ENCODE assay signal across 9 cellular contexts in the genomic region with DNA sequence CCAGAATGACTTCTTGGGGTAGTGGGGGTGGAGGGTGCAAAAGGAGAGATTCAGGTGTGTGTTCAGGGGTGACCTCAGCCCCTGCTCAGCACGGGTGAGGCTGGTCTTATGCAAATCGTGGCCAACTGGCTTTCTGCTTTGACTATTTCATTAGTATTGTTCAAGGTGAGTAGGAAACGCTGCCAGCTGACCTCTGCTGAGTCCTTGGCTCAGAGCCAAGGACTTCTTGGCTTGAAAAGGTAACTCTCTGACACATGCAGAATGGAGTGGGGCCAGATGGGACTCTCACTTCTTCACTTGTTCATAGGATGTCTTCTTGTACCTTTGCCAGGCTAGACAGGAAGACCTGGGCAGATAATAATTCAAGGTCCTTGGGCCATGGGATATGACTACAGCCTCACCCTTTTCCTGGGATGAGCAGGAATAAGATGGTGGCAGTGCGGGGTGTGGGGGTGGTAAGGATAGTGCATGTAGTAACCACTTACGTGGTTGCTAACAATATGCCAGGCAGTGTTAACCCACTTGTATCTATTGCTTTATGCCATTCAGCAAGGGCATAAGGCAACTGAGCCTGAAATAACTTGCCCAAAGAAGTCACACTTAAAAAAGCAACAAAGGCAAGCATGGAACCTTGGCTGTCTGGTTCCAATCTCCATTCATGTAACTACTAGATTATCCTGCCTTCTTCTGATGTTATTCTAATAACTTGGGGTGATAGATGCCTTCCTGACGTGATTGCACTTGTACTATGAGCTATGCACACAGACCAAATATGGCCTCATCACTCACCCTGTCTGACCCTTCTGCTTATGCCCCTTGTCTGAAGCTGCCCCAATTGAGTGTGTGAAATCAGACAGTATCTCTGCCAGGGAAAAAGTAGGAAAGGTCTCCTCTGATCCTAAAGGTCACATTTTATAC.
DNase-seq lines count a peak whose midpoint lies in the region; ATAC-seq and TF ChIP-seq lines count a peak whose summit lies in the region.
"Had no signal": no experiment of that assay in that cellular context is flagged by ENCODE, and none has a peak within 500 bp of the region (broad histone marks: within the 10 kb centered on the region; RNA-seq: fewer than 3 reads in every experiment).

No MANE protein-coding gene starts in this region.

- H3K4me1 ChIP-seq in foreskin keratinocyte (peaks cover 4% of the 10 kb centered on the region), transverse colon (peaks cover 0 to 23% (median 4%) of the 10 kb centered on the region in 4 donors)

- H3K36me3 ChIP-seq in transverse colon = no peaks in the 10 kb centered on the region

- in situ Hi-C loops in transverse colon (cut with MboI; ENCODE audit: low pct_ligation_motif_present in 1 of 4, low pct_unique_long_range_greater_than_20kb in 1 of 4, low sequenced_read_pairs in 3 of 4) = no loop called here

- intact Hi-C loops in transverse colon (cut with DNase I; ENCODE audit: low total_unique reads) = loop anchor here (5.0 kb wide), 1 partner anchor 1161 kb away; no protein-coding TSS in a partner anchor

- H3K4me3 ChIP-seq in transverse colon = no peak overlapping the region

- ATAC-seq in foreskin keratinocyte = peak; percentile 49

- no peak for TF ChIP-seq CTCF in foreskin keratinocyte (conservative IDR thresholded peaks at IDR 0.05)
- no peak for TF ChIP-seq CTCF in transverse colon (IDR thresholded peaks at IDR 0.05)

- H3K27me3 ChIP-seq in foreskin keratinocyte (no peaks in the 10 kb centered on the region), transverse colon (no peaks in the 10 kb centered on the region)

- no peak for TF ChIP-seq EP300 in transverse colon (IDR thresholded peaks at IDR 0.05; ENCODE audit: low read depth)

- WGBS in transverse colon (ENCODE audit: low coverage in 1 of 2), 2 donors = 53 to 65% methylated on average over 5 to 6 of the region's 6 CpGs

- no peak for TF ChIP-seq POLR2A in transverse colon (IDR thresholded peaks at IDR 0.05)

- H3K27ac ChIP-seq in foreskin keratinocyte = no peak overlapping the region
- peak overlapping the region; percentile 57 to 71 (median 66) for H3K27ac ChIP-seq in transverse colon

- no peaks in the 10 kb centered on the region for H3K9me3 ChIP-seq in transverse colon

- DNase-seq in NCI-H82 (lab: John Stamatoyannopoulos, UW) (peak; percentile 35), NCI-H82 treated with DMSO at 0.1 percent for 48 hours (lab: John Stamatoyannopoulos, UW; ENCODE audit: unreplicated experiment) (no peak), NCI-H748 (lab: John Stamatoyannopoulos, UW; ENCODE audit: unreplicated experiment) (peak; percentile 78), foreskin keratinocyte (peak; percentile 16 to 45), transverse colon (peak; percentile 13)
- DNase-seq in stimulated activated CD8-positive, alpha-beta memory T cell treated with anti-CD3 and anti-CD28 coated beads, Interleukin-4, amount 100 ng/mL, for 48 hours = no peak
- no peak for DNase-seq in stimulated activated CD4-positive, alpha-beta T cell treated with anti-CD3 and anti-CD28 coated beads, Interleukin-2, amount 100 ng/mL, for 48 hours
- no peak for DNase-seq in activated effector memory CD4-positive, alpha-beta T cell treated with anti-CD3 and anti-CD28 coated beads, Interleukin-2, amount 50 U/mL, for 16 hours
- DNase-seq: activated naive CD4-positive, alpha-beta T cell treated with anti-CD3 and anti-CD28 coated beads for 36 hours had no signal

Comparison
In these comparisons a context has a peak if more than half of its experiments do, and no peak if none do; other contexts are left out.
1. DNase-seq: peak in NCI-H82 (single experiment), NCI-H748 (single experiment), foreskin keratinocyte (2 of 2) and transverse colon (single experiment); none in NCI-H82 treated with DMSO at 0.1 percent for 48 hours (single experiment), stimulated activated CD8-positive, alpha-beta memory T cell treated with anti-CD3 and anti-CD28 coated beads, Interleukin-4, amount 100 ng/mL, for 48 hours (single experiment), stimulated activated CD4-positive, alpha-beta T cell treated with anti-CD3 and anti-CD28 coated beads, Interleukin-2, amount 100 ng/mL, for 48 hours (0 of 2) and activated effector memory CD4-positive, alpha-beta T cell treated with anti-CD3 and anti-CD28 coated beads, Interleukin-2, amount 50 U/mL, for 16 hours (single experiment).